ENCODE assay signal across 21 cellular contexts in the genomic region with DNA sequence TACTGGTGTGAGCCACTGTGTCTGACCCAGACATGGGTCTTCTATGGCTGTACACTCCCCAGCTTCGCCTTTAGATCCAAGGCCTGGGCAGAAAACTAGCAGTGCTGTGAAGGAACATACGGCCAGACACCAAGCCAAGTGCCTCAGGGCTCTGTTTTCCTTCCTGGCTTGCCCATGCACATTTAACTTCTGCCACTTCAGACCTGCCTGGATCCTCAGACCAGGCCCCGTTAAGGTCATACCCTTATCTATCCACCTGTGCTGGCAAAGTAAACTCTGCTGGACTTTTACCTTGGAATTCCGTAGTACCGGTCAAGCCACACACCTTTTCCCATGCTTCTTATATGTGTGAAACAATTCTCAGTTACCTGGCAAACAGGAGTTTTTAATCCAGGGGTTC.
"Had no signal": no experiment of that assay in that cellular context is flagged by ENCODE, and none has a peak within 500 bp of the region (broad histone marks: within the 10 kb centered on the region; RNA-seq: fewer than 3 reads in every experiment).

No MANE protein-coding gene starts in this region.

- H3K4me3 ChIP-seq: K562 had no signal

- DNase-seq: Kasumi-1, MM.1S, NCI-H1092 treated with DMSO at 0.1 percent for 48 hours, NCI-H1417, NCI-H1436 treated with DMSO at 0.1 percent for 48 hours, NCI-H1694, NCI-H187 treated with DMSO at 0.1 percent for 48 hours, NCI-H2029 treated with DMSO at 0.1 percent for 48 hours, NCI-H2171 treated with DMSO at 0.1 percent for 48 hours, NCI-H345, NCI-H446 treated with DMSO at 0.1 percent for 48 hours, NCI-H510A treated with DMSO at 0.1 percent for 48 hours, NCI-H526, NCI-H774, RPMI8226, SHP77, SK-N-SH, SW 1271 had no signal

- H3K27ac ChIP-seq: KMS-11 had no signal

- FAIRE-seq: K562, RCC 7860 had no signal

- ATAC-seq: K562 had no signal

- H3K9me3 ChIP-seq: SK-N-SH had no signal
